In genomic region chr3:78003090-78003489, GRCh38 we compare ENCODE assay signal across 12 cellular contexts.
"Had no signal": no experiment of that assay in that cellular context is flagged by ENCODE, and none has a peak within 500 bp of the region (broad histone marks: within the 10 kb centered on the region; RNA-seq: fewer than 3 reads in every experiment).

No MANE protein-coding gene starts in this region.

- H3K27me3 ChIP-seq: esophagus muscularis mucosa, thyroid gland had no signal

- DNase-seq: activated CD4-positive, CD25-positive, alpha-beta regulatory T cell treated with anti-CD3 and anti-CD28 coated beads, Interleukin-2, amount 50 U/mL, for 72 hours; dorsolateral prefrontal cortex; glutamatergic neuron; hypothalamus; nephron progenitor cell; occipital lobe; thyroid gland had no signal

- H3K36me3 Mint-ChIP-seq: stimulated activated memory B cell treated with anti-CD40 and anti-IgM and Interleukin-4, amounts not matched to agents 10 μg/mL and 1 μg/mL and 100 μg/mL, for 72 hours had no signal

- H3K4me1 Mint-ChIP-seq: stimulated activated memory B cell treated with anti-CD40 and anti-IgM and Interleukin-4, amounts not matched to agents 10 μg/mL and 1 μg/mL and 100 μg/mL, for 72 hours had no signal

- H3K4me3 Mint-ChIP-seq: activated T-helper 1 cell treated with anti-CD3 and anti-CD28 coated beads, Interleukin-12 subunit alpha, Interleukin-12 subunit beta, Interleukin-2, Interleukin-4 antibody, amounts not matched to agents 30 ng/mL and 10 ng/mL and 1 ng/mL, durations not matched to agents 14 hours and 24 hours and 36 hours; mesothelial cell of epicardium; nephron progenitor cell; stimulated activated memory B cell treated with anti-CD40 and anti-IgM and Interleukin-4, amounts not matched to agents 10 μg/mL and 1 μg/mL and 100 μg/mL, for 72 hours; T-helper 2 cell treated with Interferon-gamma antibody and Interleukin-4, amounts not matched to agents 5 μg/mL and 100 μg/mL, for 36 hours had no signal

- H3K27me3 Mint-ChIP-seq: stimulated activated memory B cell treated with anti-CD40 and anti-IgM and Interleukin-4, amounts not matched to agents 10 μg/mL and 1 μg/mL and 100 μg/mL, for 72 hours had no signal

- H3K9me3 ChIP-seq: thyroid gland had no signal

- H3K27ac ChIP-seq: dorsolateral prefrontal cortex, esophagus muscularis mucosa had no signal

- H3K36me3 ChIP-seq: esophagus muscularis mucosa, thyroid gland had no signal

- H3K4me3 ChIP-seq: dorsolateral prefrontal cortex, esophagus muscularis mucosa, thyroid gland had no signal

- H3K4me1 ChIP-seq: esophagus muscularis mucosa had no signal

- H3K27ac Mint-ChIP-seq: activated T-helper 1 cell treated with anti-CD3 and anti-CD28 coated beads, Interleukin-12 subunit alpha, Interleukin-12 subunit beta, Interleukin-2, Interleukin-4 antibody, amounts not matched to agents 30 ng/mL and 10 ng/mL and 1 ng/mL, durations not matched to agents 14 hours and 24 hours and 36 hours; mesothelial cell of epicardium; nephron progenitor cell; stimulated activated memory B cell treated with anti-CD40 and anti-IgM and Interleukin-4, amounts not matched to agents 10 μg/mL and 1 μg/mL and 100 μg/mL, for 72 hours; T-helper 2 cell treated with Interferon-gamma antibody and Interleukin-4, amounts not matched to agents 5 μg/mL and 100 μg/mL, for 36 hours had no signal
